3 cellular contexts compared by ENCODE assay signal in the genomic region with DNA sequence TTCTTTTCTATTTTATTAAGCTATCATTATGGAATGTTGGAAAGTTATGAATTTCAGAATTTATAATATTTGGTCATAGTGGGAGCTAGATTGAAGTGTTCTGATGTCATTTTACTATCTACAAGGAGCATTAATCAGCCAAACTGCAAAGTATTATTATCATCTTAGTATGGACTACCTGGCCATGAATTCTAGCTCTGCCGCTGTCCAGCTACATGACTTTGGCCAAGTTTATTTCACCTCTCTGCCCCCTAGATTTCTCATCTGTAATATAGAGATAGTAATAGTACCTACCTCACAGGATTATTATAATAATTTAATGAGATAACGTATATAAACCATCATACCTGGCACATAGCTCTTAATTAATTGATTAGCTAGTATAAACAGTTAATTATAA.
TF ChIP-seq lines count a peak whose summit lies in the region.

No MANE protein-coding gene starts in this region.

TF ChIP-seq in SK-N-SH, 30 proteins besides CTCF, POLR2A, EP300 and RAD21 (continued from another document):
- TF ChIP-seq, protein P1, sequence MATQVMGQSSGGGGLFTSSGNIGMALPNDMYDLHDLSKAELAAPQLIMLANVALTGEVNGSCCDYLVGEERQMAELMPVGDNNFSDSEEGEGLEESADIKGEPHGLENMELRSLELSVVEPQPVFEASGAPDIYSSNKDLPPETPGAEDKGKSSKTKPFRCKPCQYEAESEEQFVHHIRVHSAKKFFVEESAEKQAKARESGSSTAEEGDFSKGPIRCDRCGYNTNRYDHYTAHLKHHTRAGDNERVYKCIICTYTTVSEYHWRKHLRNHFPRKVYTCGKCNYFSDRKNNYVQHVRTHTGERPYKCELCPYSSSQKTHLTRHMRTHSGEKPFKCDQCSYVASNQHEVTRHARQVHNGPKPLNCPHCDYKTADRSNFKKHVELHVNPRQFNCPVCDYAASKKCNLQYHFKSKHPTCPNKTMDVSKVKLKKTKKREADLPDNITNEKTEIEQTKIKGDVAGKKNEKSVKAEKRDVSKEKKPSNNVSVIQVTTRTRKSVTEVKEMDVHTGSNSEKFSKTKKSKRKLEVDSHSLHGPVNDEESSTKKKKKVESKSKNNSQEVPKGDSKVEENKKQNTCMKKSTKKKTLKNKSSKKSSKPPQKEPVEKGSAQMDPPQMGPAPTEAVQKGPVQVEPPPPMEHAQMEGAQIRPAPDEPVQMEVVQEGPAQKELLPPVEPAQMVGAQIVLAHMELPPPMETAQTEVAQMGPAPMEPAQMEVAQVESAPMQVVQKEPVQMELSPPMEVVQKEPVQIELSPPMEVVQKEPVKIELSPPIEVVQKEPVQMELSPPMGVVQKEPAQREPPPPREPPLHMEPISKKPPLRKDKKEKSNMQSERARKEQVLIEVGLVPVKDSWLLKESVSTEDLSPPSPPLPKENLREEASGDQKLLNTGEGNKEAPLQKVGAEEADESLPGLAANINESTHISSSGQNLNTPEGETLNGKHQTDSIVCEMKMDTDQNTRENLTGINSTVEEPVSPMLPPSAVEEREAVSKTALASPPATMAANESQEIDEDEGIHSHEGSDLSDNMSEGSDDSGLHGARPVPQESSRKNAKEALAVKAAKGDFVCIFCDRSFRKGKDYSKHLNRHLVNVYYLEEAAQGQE (IDR thresholded peaks at IDR 0.05; ENCODE audit: low read depth, low read length) = peak; percentile 63; the same call in 1 of the 2 replicates
- TF ChIP-seq, protein P2, sequence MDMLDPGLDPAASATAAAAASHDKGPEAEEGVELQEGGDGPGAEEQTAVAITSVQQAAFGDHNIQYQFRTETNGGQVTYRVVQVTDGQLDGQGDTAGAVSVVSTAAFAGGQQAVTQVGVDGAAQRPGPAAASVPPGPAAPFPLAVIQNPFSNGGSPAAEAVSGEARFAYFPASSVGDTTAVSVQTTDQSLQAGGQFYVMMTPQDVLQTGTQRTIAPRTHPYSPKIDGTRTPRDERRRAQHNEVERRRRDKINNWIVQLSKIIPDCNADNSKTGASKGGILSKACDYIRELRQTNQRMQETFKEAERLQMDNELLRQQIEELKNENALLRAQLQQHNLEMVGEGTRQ (IDR thresholded peaks at IDR 0.05; ENCODE audit: borderline replicate concordance, low read depth, low read length) = no peak

TF ChIP-seq in SK-N-SH treated with all-trans-retinoic acid at 6 μM for 48 hours, 23 proteins besides CTCF, POLR2A, EP300 and RAD21 (continued from another document):
- no peak for TF ChIP-seq CREB5 (CRISPR knock-in tag; IDR thresholded peaks at IDR 0.05; ENCODE audit: low read depth)
- TF ChIP-seq ZFP3 (CRISPR knock-in tag; IDR thresholded peaks at IDR 0.05) = no peak
- no peak for TF ChIP-seq ZNF8 (CRISPR knock-in tag; IDR thresholded peaks at IDR 0.05)
- TF ChIP-seq RARB (CRISPR knock-in tag; IDR thresholded peaks at IDR 0.05) = no peak
- no peak for TF ChIP-seq TOX (CRISPR knock-in tag; IDR thresholded peaks at IDR 0.05; ENCODE audit: borderline replicate concordance)
- no peak for TF ChIP-seq CSDC2 (CRISPR knock-in tag; IDR thresholded peaks at IDR 0.05)
- no peak for TF ChIP-seq TCF4 (CRISPR knock-in tag; IDR thresholded peaks at IDR 0.05; ENCODE audit: borderline replicate concordance)
- TF ChIP-seq, protein P3, sequence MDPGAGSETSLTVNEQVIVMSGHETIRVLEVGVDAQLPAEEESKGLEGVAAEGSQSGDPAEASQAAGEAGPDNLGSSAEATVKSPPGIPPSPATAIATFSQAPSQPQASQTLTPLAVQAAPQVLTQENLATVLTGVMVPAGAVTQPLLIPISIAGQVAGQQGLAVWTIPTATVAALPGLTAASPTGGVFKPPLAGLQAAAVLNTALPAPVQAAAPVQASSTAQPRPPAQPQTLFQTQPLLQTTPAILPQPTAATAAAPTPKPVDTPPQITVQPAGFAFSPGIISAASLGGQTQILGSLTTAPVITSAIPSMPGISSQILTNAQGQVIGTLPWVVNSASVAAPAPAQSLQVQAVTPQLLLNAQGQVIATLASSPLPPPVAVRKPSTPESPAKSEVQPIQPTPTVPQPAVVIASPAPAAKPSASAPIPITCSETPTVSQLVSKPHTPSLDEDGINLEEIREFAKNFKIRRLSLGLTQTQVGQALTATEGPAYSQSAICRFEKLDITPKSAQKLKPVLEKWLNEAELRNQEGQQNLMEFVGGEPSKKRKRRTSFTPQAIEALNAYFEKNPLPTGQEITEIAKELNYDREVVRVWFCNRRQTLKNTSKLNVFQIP (CRISPR knock-in tag; IDR thresholded peaks at IDR 0.05; ENCODE audit: borderline replicate concordance, low read depth) = no peak
- no peak for TF ChIP-seq SNAI2 (CRISPR knock-in tag; IDR thresholded peaks at IDR 0.05)
- no peak for TF ChIP-seq OSR1 (CRISPR knock-in tag; IDR thresholded peaks at IDR 0.05)
- TF ChIP-seq PPARA (CRISPR knock-in tag; IDR thresholded peaks at IDR 0.05; ENCODE audit: borderline replicate concordance) = no peak

TF ChIP-seq in HCT116, 20 proteins besides CTCF, POLR2A, EP300 and RAD21 (continued from another document):
- TF ChIP-seq, protein P1 (IDR thresholded peaks at IDR 0.05; ENCODE audit: low read depth) = peak; percentile 29
- TF ChIP-seq YY1 (IDR thresholded peaks at IDR 0.05; ENCODE audit: extremely low read depth, insufficient replicate concordance, low read depth, low read length) (no peak), CEBPB (IDR thresholded peaks at IDR 0.05; ENCODE audit: low read depth) (no peak), MAX (IDR thresholded peaks at IDR 0.05) (no peak), ZBTB33 (IDR thresholded peaks at IDR 0.05; ENCODE audit: extremely low read depth, insufficient replicate concordance, low read length) (no peak)
TF ChIP-seq in HCT116: peak in this region for 1.
